1 cellular context compared by ENCODE assay signal in genomic region chr13:53074119-53074518, GRCh38.
TF ChIP-seq lines count a peak whose summit lies in the region.

No MANE protein-coding gene starts in this region.

TF ChIP-seq in WTC11, 78 proteins besides CTCF, POLR2A, EP300 and RAD21 (continued from another document):
- TF ChIP-seq ZNF425 (CRISPR knock-in tag; conservative IDR thresholded peaks at IDR 0.05) (no peak), NR2C2 (CRISPR knock-in tag; IDR thresholded peaks at IDR 0.05) (no peak), ELF4 (CRISPR knock-in tag; IDR thresholded peaks at IDR 0.05; ENCODE audit: low read depth) (no peak), ZNF219 (CRISPR knock-in tag; IDR thresholded peaks at IDR 0.05; ENCODE audit: borderline replicate concordance) (no peak), ARID4B (CRISPR knock-in tag; IDR thresholded peaks at IDR 0.05; ENCODE audit: borderline replicate concordance) (no peak), FOXK1 (CRISPR knock-in tag; IDR thresholded peaks at IDR 0.05) (no peak), PRRX2 (CRISPR knock-in tag; IDR thresholded peaks at IDR 0.05) (no peak), E2F4 (CRISPR knock-in tag; IDR thresholded peaks at IDR 0.05; ENCODE audit: borderline replicate concordance, low read depth) (no peak), NR3C1 (CRISPR knock-in tag; conservative IDR thresholded peaks at IDR 0.05; ENCODE audit: low read depth) (no peak), IRF2 (CRISPR knock-in tag; IDR thresholded peaks at IDR 0.05; ENCODE audit: borderline replicate concordance, low read depth) (no peak)
